ENCODE assay signal across 8 cellular contexts in the genomic region with DNA sequence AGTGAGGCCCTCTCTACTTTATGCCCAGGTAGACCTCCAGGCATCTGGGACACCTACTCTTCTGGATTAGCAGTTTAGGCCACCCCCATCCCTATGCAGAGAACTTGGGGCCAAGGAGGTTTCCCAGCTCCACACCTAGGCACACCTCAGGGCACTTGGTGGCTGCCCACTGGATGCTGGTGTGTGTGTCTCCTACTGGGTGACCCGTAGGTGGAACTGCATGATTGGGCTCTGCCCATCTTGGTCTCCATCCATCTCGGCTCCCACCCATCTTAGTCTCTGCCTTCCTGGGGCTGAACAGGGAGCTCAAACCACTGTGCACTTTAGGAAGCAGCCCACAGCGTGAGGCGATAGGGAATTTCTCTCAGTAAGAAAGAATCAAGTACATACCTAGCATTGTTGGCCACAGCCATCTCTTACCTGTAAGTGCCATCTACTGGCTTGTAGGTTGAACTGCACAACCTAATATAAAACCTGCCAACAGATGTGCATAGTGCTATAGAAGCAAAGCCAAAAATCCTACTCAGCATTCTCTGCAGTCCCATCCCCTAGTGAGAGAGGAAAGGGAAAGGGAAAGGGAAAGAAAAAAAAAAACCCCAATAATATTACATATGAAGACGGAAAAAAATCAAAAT.
DNase-seq lines count a peak whose midpoint lies in the region; ATAC-seq and TF ChIP-seq lines count a peak whose summit lies in the region.

No MANE protein-coding gene starts in this region.

- H3K4me3 Mint-ChIP-seq in activated naive CD8-positive, alpha-beta T cell treated with anti-CD3 and anti-CD28 coated beads for 36 hours = no peak overlapping the region

- H3K9me3 Mint-ChIP-seq in activated naive CD8-positive, alpha-beta T cell treated with anti-CD3 and anti-CD28 coated beads for 36 hours = peaks cover 4% of the 10 kb centered on the region

- peak; percentile 77 for ATAC-seq in GM18907 (IDR thresholded peaks at IDR 0.05; ENCODE audit: unreplicated experiment)
- ATAC-seq in HG03378 (IDR thresholded peaks at IDR 0.05; ENCODE audit: unreplicated experiment) = peak; percentile 87
- no peak for ATAC-seq in GM18520 (IDR thresholded peaks at IDR 0.05; ENCODE audit: unreplicated experiment)

- no peak overlapping the region for H3K27ac ChIP-seq in C4-2B

- TF ChIP-seq CTCF in C4-2B (conservative IDR thresholded peaks at IDR 0.05) = peak; percentile 84

- DNase-seq in RPMI7951 (ENCODE audit: low read depth) (peak; percentile 38), iPS-NIHi7 (ENCODE audit: extremely low spot score) (peak; percentile 54), NCI-H1436 treated with DMSO at 0.1 percent for 48 hours (lab: John Stamatoyannopoulos, UW) (no peak)
- DNase-seq in activated naive CD8-positive, alpha-beta T cell treated with anti-CD3 and anti-CD28 coated beads for 36 hours = no peak

- peaks cover 29% of the 10 kb centered on the region for H3K27me3 Mint-ChIP-seq in activated naive CD8-positive, alpha-beta T cell treated with anti-CD3 and anti-CD28 coated beads for 36 hours

- no peaks in the 10 kb centered on the region for H3K4me1 Mint-ChIP-seq in activated naive CD8-positive, alpha-beta T cell treated with anti-CD3 and anti-CD28 coated beads for 36 hours

- no peaks in the 10 kb centered on the region for H3K36me3 Mint-ChIP-seq in activated naive CD8-positive, alpha-beta T cell treated with anti-CD3 and anti-CD28 coated beads for 36 hours

- no peak overlapping the region for H3K27ac Mint-ChIP-seq in activated naive CD8-positive, alpha-beta T cell treated with anti-CD3 and anti-CD28 coated beads for 36 hours

Comparison
In these comparisons a context has a peak if more than half of its experiments do, and no peak if none do; other contexts are left out.
1. DNase-seq: peak in RPMI7951 (single experiment) and iPS-NIHi7 (single experiment); none in activated naive CD8-positive, alpha-beta T cell treated with anti-CD3 and anti-CD28 coated beads for 36 hours (single experiment) and NCI-H1436 treated with DMSO at 0.1 percent for 48 hours (single experiment).